In the genomic region with DNA sequence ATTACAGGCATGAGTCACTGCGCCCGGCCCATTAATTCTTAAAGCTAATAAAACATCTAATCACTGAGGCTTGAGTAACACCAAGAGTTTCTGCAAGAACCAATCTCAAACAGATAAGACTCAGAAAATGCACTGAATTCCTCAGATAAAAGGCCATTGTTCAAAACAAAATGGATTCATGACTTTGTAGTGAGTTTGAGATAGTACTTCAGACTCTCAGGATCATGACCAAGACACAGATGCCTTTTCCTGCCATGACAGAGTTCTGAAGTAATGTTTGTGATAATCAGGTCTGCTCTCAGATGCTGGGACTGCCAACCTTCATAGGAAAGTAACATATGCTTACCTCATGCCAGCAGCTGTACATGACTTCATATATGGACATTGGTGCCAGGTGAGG, we compare ENCODE assay signal across 20 cellular contexts. TPM values are rescaled to one million over a fixed set of nuclear protein-coding genes. Genes with fewer than 3 reads are reported as not detected.
DNase-seq lines count a peak whose midpoint lies in the region; ATAC-seq, FAIRE-seq and TF ChIP-seq lines count a peak whose summit lies in the region.
"Had no signal": no experiment of that assay in that cellular context is flagged by ENCODE, and none has a peak within 500 bp of the region (broad histone marks: within the 10 kb centered on the region; RNA-seq: fewer than 3 reads in every experiment).

No MANE protein-coding gene starts in this region.

- H3K9me3 Mint-ChIP-seq in endothelial cell (ENCODE audit: unreplicated experiment), result no peaks in the 10 kb centered on the region
- H3K9me3 Mint-ChIP-seq: activated CD4-positive, alpha-beta T cell treated with anti-CD3 and anti-CD28 coated beads, Interleukin-2, amount 10 ng/mL, durations not matched to agents 24 days and 14 days; activated naive CD4-positive, alpha-beta T cell treated with anti-CD3 and anti-CD28 coated beads, Interleukin-2, amount 50 U/mL, for 72 hours; effector memory CD8-positive, alpha-beta T cell had no signal

- H3K9ac ChIP-seq in OCI-LY3 (ENCODE audit: low read length) (peak overlapping the region; percentile 40; the same call in 1 of the 2 replicates), endothelial cell of umbilical vein (replicated peaks; ENCODE audit: extremely low read depth, insufficient read depth, low read length) (no peak overlapping the region)

- CTCF ChIA-PET in endothelial cell of umbilical vein (lab: Charles Lee), result interaction anchor here (1.5 kb wide), 1 partner anchor 23 kb away, joined by 3 read pairs; no protein-coding TSS in a partner anchor

- peak overlapping the region; percentile 87 for H3K27ac ChIP-seq in OCI-LY3 (ENCODE audit: low read length)
- H3K27ac ChIP-seq in endothelial cell of umbilical vein (ENCODE audit: insufficient read depth, low read depth, low read length), result no peak overlapping the region
- H3K27ac ChIP-seq in mesodermal cell (ENCODE audit: low read depth, low read length, severe bottlenecking), result peak overlapping the region; percentile 71
- H3K27ac ChIP-seq: Peyer's patch, prostate gland, uterus had no signal

- H3K27me3 ChIP-seq in OCI-LY3 (ENCODE audit: low read depth, low read length), result no peaks in the 10 kb centered on the region
- no peaks in the 10 kb centered on the region for H3K27me3 ChIP-seq in endothelial cell of umbilical vein (ENCODE audit: control insufficient read depth in 2 of 2, insufficient read depth in 2 of 2, low read length in 2 of 2)
- H3K27me3 ChIP-seq: Peyer's patch, uterus had no signal

- FAIRE-seq in GM19239 (lab: Jason Lieb, UNC) (peak; percentile 72), endothelial cell of umbilical vein (lab: Jason Lieb, UNC) (peak; percentile 46)
- FAIRE-seq: colon, GM12891, HepG2 had no signal

- H3K36me3 ChIP-seq in OCI-LY3 (replicated peaks; ENCODE audit: low read depth, low read length), result no peaks in the 10 kb centered on the region
- no peaks in the 10 kb centered on the region for H3K36me3 ChIP-seq in endothelial cell of umbilical vein (ENCODE audit: control insufficient read depth in 2 of 2, extremely low read depth in 1 of 2, insufficient read depth in 2 of 2, low read length in 2 of 2)
- no peaks in the 10 kb centered on the region for H3K36me3 ChIP-seq in mesodermal cell (ENCODE audit: control insufficient read depth, insufficient read depth, low read length)
- H3K36me3 ChIP-seq: Peyer's patch, prostate gland, uterus had no signal

- no peak for TF ChIP-seq POLR2A in endothelial cell of umbilical vein (IDR thresholded peaks at IDR 0.05; ENCODE audit: low read depth, low read length)

- POLR2A ChIA-PET in endothelial cell of umbilical vein (lab: Charles Lee), result no interaction called here

- H2AFZ ChIP-seq in OCI-LY3 (ENCODE audit: low read depth, low read length) (peak overlapping the region; percentile 62; the same call in 1 of the 2 replicates), endothelial cell of umbilical vein (ENCODE audit: low read depth, low read length) (no peak overlapping the region)

- H3K4me3 ChIP-seq in OCI-LY3 (ENCODE audit: low read length), result no peak overlapping the region
- H3K4me3 ChIP-seq in endothelial cell of umbilical vein (replicated peaks in 1 of 3; ENCODE audit: insufficient read depth in 1 of 3, low read depth in 1 of 3, low read length in 3 of 3), result no peak overlapping the region
- no peak overlapping the region for H3K4me3 ChIP-seq in mesodermal cell (ENCODE audit: extremely low read depth, insufficient read depth, low read length, poor library complexity, severe bottlenecking)
- H3K4me3 ChIP-seq: Peyer's patch, prostate gland, uterus had no signal

- no peaks in the 10 kb centered on the region for H3K36me3 Mint-ChIP-seq in endothelial cell (ENCODE audit: low read depth, unreplicated experiment)

- H3K9me3 ChIP-seq in OCI-LY3 (ENCODE audit: insufficient read depth, low read length) (no peaks in the 10 kb centered on the region), endothelial cell of umbilical vein (replicated peaks; ENCODE audit: control insufficient read depth, insufficient read depth, low read length) (no peaks in the 10 kb centered on the region), mesodermal cell (ENCODE audit: control insufficient read depth, low read length) (no peaks in the 10 kb centered on the region)
- H3K9me3 ChIP-seq: Peyer's patch, prostate gland, uterus had no signal

- TF ChIP-seq CTCF in OCI-LY3 (IDR thresholded peaks at IDR 0.05; ENCODE audit: low read depth, low read length) (peak; percentile 38; the same call in 1 of the 2 replicates), endothelial cell of umbilical vein (IDR thresholded peaks at IDR 0.05; ENCODE audit: extremely low read depth in 1 of 2, insufficient read depth in 1 of 2, low read depth in 1 of 2, low read length in 2 of 2) (no peak), endothelial cell (IDR thresholded peaks at IDR 0.05; ENCODE audit: unreplicated experiment) (no peak)

- WGBS in mesodermal cell (ENCODE audit: insufficient coverage in 2 of 2), 2 experiments, result 85 to 100% methylated on average over 2 of the region's 2 CpGs

- no peaks in the 10 kb centered on the region for H3K9me1 ChIP-seq in endothelial cell of umbilical vein (replicated peaks; ENCODE audit: control insufficient read depth, extremely low read depth, insufficient read depth, low read length)

- peaks cover 83% of the 10 kb centered on the region for H3K4me1 ChIP-seq in OCI-LY3 (ENCODE audit: low read length)
- H3K4me1 ChIP-seq in endothelial cell of umbilical vein (ENCODE audit: control insufficient read depth, extremely low read depth, insufficient read depth, low read length), result no peaks in the 10 kb centered on the region
- peaks cover 16% of the 10 kb centered on the region for H3K4me1 ChIP-seq in mesodermal cell (ENCODE audit: control insufficient read depth, insufficient read depth, low read length, poor library complexity, severe bottlenecking)
- H3K4me1 ChIP-seq: Peyer's patch, prostate gland, uterus had no signal

- DNase-seq in GM19239 (ENCODE audit: insufficient read length, low spot score) (no peak), endothelial cell of umbilical vein (ENCODE audit: low read depth, low spot score) (no peak), endothelial cell (ENCODE audit: low spot score) (no peak), NCI-H69 (lab: John Stamatoyannopoulos, UW) (no peak)
- DNase-seq: activated CD4-positive, alpha-beta T cell treated with anti-CD3 and anti-CD28 coated beads, Interleukin-2, amount 10 ng/mL, durations not matched to agents 24 days and 14 days; CD4-positive, CD25-positive, alpha-beta regulatory T cell; effector memory CD8-positive, alpha-beta T cell; left ventricle myocardium superior; NCI-H2081 treated with DMSO at 0.1 percent for 48 hours; Peyer's patch; T-helper 2 cell; uterus had no signal

- peak overlapping the region; percentile 44 for H3K4me2 ChIP-seq in OCI-LY3 (ENCODE audit: low read length)
- no peak overlapping the region for H3K4me2 ChIP-seq in endothelial cell of umbilical vein (ENCODE audit: insufficient read depth, low read length)

- intact Hi-C loops in endothelial cell of umbilical vein (cut with micrococcal nuclease), result no loop called here

- H3K27ac Mint-ChIP-seq in endothelial cell (ENCODE audit: unreplicated experiment), result no peak overlapping the region
- H3K27ac Mint-ChIP-seq: activated CD4-positive, alpha-beta T cell treated with anti-CD3 and anti-CD28 coated beads, Interleukin-2, amount 10 ng/mL, durations not matched to agents 24 days and 14 days; activated naive CD4-positive, alpha-beta T cell treated with anti-CD3 and anti-CD28 coated beads, Interleukin-2, amount 50 U/mL, for 72 hours; effector memory CD8-positive, alpha-beta T cell had no signal

- no peak overlapping the region for H3K4me3 Mint-ChIP-seq in endothelial cell (ENCODE audit: unreplicated experiment)
- H3K4me3 Mint-ChIP-seq: activated CD4-positive, alpha-beta T cell treated with anti-CD3 and anti-CD28 coated beads, Interleukin-2, amount 10 ng/mL, durations not matched to agents 24 days and 14 days; CD4-positive, CD25-positive, alpha-beta regulatory T cell; effector memory CD8-positive, alpha-beta T cell had no signal

- dilution Hi-C loops in endothelial cell of umbilical vein (cut with MboI; ENCODE audit: extremely low pct_ligation_motif_present, low sequenced_read_pairs), result no loop called here

- no peaks in the 10 kb centered on the region for H3K79me2 ChIP-seq in OCI-LY3 (ENCODE audit: low read length)
- no peaks in the 10 kb centered on the region for H3K79me2 ChIP-seq in endothelial cell of umbilical vein (ENCODE audit: control insufficient read depth, insufficient read depth, low read length)

- BruUV-seq in endothelial cell of umbilical vein (replicated peaks; lab: Mats Ljungman, UMichigan), result no TSS peak

- H4K20me1 ChIP-seq in OCI-LY3 (ENCODE audit: insufficient read depth, low read length) (no peaks in the 10 kb centered on the region), endothelial cell of umbilical vein (replicated peaks; ENCODE audit: control insufficient read depth, extremely low read depth, insufficient read depth, low read length) (no peaks in the 10 kb centered on the region)

- H3K27me3 Mint-ChIP-seq in endothelial cell (ENCODE audit: unreplicated experiment), result no peaks in the 10 kb centered on the region
- H3K27me3 Mint-ChIP-seq: activated CD4-positive, alpha-beta T cell treated with anti-CD3 and anti-CD28 coated beads, Interleukin-2, amount 10 ng/mL, durations not matched to agents 24 days and 14 days; CD4-positive, CD25-positive, alpha-beta regulatory T cell had no signal

- H3K4me1 Mint-ChIP-seq in endothelial cell (ENCODE audit: unreplicated experiment), result no peaks in the 10 kb centered on the region

- no peak for ATAC-seq in HG03045 (IDR thresholded peaks at IDR 0.05; ENCODE audit: unreplicated experiment)
- ATAC-seq: activated naive CD4-positive, alpha-beta T cell treated with anti-CD3 and anti-CD28 coated beads, Interleukin-2, amount 50 U/mL, for 72 hours; effector memory CD8-positive, alpha-beta T cell; HepG2; left ventricle myocardium superior had no signal

RNA-seq across cellular contexts. Expression of gene NIPAL1, which starts 54.6 kb away (rescaled TPM):
- total RNA-seq in endothelial cell of umbilical vein, result 1.4 and 1.7 TPM in 2 replicates
- 0.27 and 0.36 TPM in 2 replicates for polyA plus RNA-seq in endothelial cell of umbilical vein
- polyA plus RNA-seq in endothelial cell of umbilical vein (2011; cell fraction: cytosol; rRNA removed), result 0.32 and 0.53 TPM in 2 replicates
- 0.45 and 1.1 TPM in 2 replicates for polyA plus RNA-seq in endothelial cell of umbilical vein (2011; cell fraction: nucleus; rRNA removed)
- polyA plus RNA-seq in endothelial cell of umbilical vein (2012), result 2.0 and 2.3 TPM in 2 replicates
- polyA minus RNA-seq in endothelial cell of umbilical vein, result 0.36 and 1.5 TPM in 2 replicates
- polyA minus RNA-seq in endothelial cell of umbilical vein (2011; cell fraction: cytosol; rRNA and poly(A)+ RNA removed), result 1.0 TPM
- polyA minus RNA-seq in endothelial cell of umbilical vein (2011; cell fraction: nucleus; rRNA and poly(A)+ RNA removed), result 1.3 and 1.5 TPM in 2 replicates
- 2.5 TPM for polyA plus RNA-seq in mesodermal cell (2013, experiment 1 of 2)
- 3.3 TPM for polyA plus RNA-seq in mesodermal cell (2013, experiment 2 of 2)
- total RNA-seq in endothelial cell (ENCODE audit: unreplicated experiment), result 2.0 TPM

RNA-seq across cellular contexts. Expression of gene CNGA1, which starts 54.7 kb away (rescaled TPM):
- total RNA-seq in endothelial cell of umbilical vein (not detected in 2 replicates), endothelial cell (ENCODE audit: unreplicated experiment) (not detected)
- not detected in 2 replicates for polyA plus RNA-seq in endothelial cell of umbilical vein
- not detected in 2 replicates for polyA plus RNA-seq in endothelial cell of umbilical vein (2011; cell fraction: cytosol; rRNA removed)
- not detected in 2 replicates for polyA plus RNA-seq in endothelial cell of umbilical vein (2011; cell fraction: nucleus; rRNA removed)
- not detected in 2 replicates for polyA plus RNA-seq in endothelial cell of umbilical vein (2012)
- polyA minus RNA-seq in endothelial cell of umbilical vein, result not detected in 2 replicates
- polyA minus RNA-seq in endothelial cell of umbilical vein (2011; cell fraction: cytosol; rRNA and poly(A)+ RNA removed), result not detected
- polyA minus RNA-seq in endothelial cell of umbilical vein (2011; cell fraction: nucleus; rRNA and poly(A)+ RNA removed), result not detected in 2 replicates
- polyA plus RNA-seq in mesodermal cell (2013, experiment 1 of 2), result 0.88 TPM
- polyA plus RNA-seq in mesodermal cell (2013, experiment 2 of 2), result 1.3 TPM
- total RNA-seq: activated CD4-positive, alpha-beta T cell treated with anti-CD3 and anti-CD28 coated beads, Interleukin-2, amount 10 ng/mL, durations not matched to agents 24 days and 14 days; CD4-positive, CD25-positive, alpha-beta regulatory T cell; left ventricle myocardium superior had no signal
